ENCODE assay signal across 6 cellular contexts in the genomic region with DNA sequence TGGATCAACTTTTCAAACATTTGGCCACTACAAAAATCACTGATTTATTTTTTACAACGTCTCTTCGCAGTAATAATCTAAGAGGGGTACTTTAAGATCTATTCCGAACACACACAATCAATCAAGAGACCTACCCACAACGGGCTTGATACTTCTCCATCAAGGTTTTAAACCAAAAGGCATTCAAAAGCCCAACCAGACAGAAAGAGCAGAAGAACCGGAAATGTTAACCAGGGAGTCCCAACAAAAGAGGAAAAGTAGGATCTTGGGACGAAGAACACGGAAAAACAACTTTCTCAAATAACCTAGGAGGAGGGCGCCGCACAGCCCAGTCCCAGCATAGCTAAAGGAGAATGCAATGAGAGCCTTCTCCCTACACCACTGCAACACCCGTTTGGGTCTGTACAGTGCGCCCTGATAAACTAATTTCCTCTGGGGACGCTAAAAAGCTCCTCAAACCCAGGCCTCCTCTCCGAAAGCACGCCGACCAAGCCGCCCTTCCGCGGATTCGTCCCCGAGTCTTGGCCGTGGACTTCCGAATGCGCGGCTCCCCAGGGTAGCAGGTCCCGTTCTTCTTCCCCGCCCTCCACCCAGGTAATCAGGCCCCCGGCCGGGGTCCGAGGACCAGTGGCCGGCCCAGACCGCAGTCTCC. TPM values are rescaled to one million over a fixed set of nuclear protein-coding genes. Genes with fewer than 3 reads are reported as not detected.
DNase-seq lines count a peak whose midpoint lies in the region; ATAC-seq and TF ChIP-seq lines count a peak whose summit lies in the region.

No MANE protein-coding gene starts in this region.

- peaks cover 43% of the 10 kb centered on the region for H3K4me1 Mint-ChIP-seq in activated T-cell treated with anti-CD3 and anti-CD28 coated beads, Interleukin-2, amount 50 U/mL, for 24 hours (ENCODE audit: low read depth)

- H3K9me3 ChIP-seq in RWPE2 (ENCODE audit: severe bottlenecking) (no peaks in the 10 kb centered on the region), right atrium auricular region (no peaks in the 10 kb centered on the region)

- H3K27me3 ChIP-seq in RWPE2 (ENCODE audit: insufficient read depth, poor library complexity, severe bottlenecking) = no peaks in the 10 kb centered on the region
- H3K27me3 ChIP-seq in right atrium auricular region = no peaks in the 10 kb centered on the region

- H3K36me3 ChIP-seq in RWPE2 (ENCODE audit: low read depth) (peaks cover 50% of the 10 kb centered on the region), right atrium auricular region (peaks cover 31% of the 10 kb centered on the region), urinary bladder (ENCODE audit: insufficient read depth) (peaks cover 2% of the 10 kb centered on the region)

- peak; percentile 2; the same call in 1 of the 3 replicates for ATAC-seq in RWPE2 (ENCODE audit: low read depth)

- under 1% methylated on average over 31 of the region's 31 CpGs for whole genome bisulfite sequencing in urinary bladder

- peak overlapping the region; percentile 91 for H3K4me3 Mint-ChIP-seq in activated T-cell treated with anti-CD3 and anti-CD28 coated beads, Interleukin-2, amount 50 U/mL, for 24 hours

- peaks cover 54% of the 10 kb centered on the region for H3K36me3 Mint-ChIP-seq in activated T-cell treated with anti-CD3 and anti-CD28 coated beads, Interleukin-2, amount 50 U/mL, for 24 hours (ENCODE audit: low read depth)

- H3K4me3 ChIP-seq in RWPE2 (ENCODE audit: severe bottlenecking) = peak overlapping the region; percentile 97
- peak overlapping the region; percentile 96 to 98 for H3K4me3 ChIP-seq in right atrium auricular region
- H3K4me3 ChIP-seq in urinary bladder (ENCODE audit: low read depth, low read length) = peak overlapping the region; percentile 99

- no peak for DNase-seq in activated T-cell treated with anti-CD3 and anti-CD28 coated beads, Interleukin-2, amount 50 U/mL, for 24 hours
- no peak for DNase-seq in activated T-cell treated with anti-CD3 and anti-CD28 coated beads, Interleukin-2, amount 50 U/mL, for 1 hour
- DNase-seq in RWPE2 (ENCODE audit: low spot score) (no peak), right atrium auricular region (ENCODE audit: low spot score) (no peak), hepatic stellate cell (ENCODE audit: low spot score) (no peak)

- H3K27ac Mint-ChIP-seq in activated T-cell treated with anti-CD3 and anti-CD28 coated beads, Interleukin-2, amount 50 U/mL, for 24 hours = peak overlapping the region; percentile 95

- H3K27me3 Mint-ChIP-seq in activated T-cell treated with anti-CD3 and anti-CD28 coated beads, Interleukin-2, amount 50 U/mL, for 24 hours = no peaks in the 10 kb centered on the region

- H3K4me1 ChIP-seq in RWPE2 (ENCODE audit: insufficient read depth, poor library complexity, severe bottlenecking) (peaks cover 6% of the 10 kb centered on the region), right atrium auricular region (peaks cover 0 to 25% of the 10 kb centered on the region in 2 donors), urinary bladder (ENCODE audit: insufficient read depth) (no peaks in the 10 kb centered on the region)

- H3K27ac ChIP-seq in RWPE2 (ENCODE audit: poor library complexity, severe bottlenecking) (peak overlapping the region; percentile 74), right atrium auricular region (peak overlapping the region; percentile 73 to 86), urinary bladder (ENCODE audit: low read depth) (peak overlapping the region; percentile 60)

- TF ChIP-seq CTCF in RWPE2 (IDR thresholded peaks at IDR 0.05; ENCODE audit: poor library complexity, severe bottlenecking) = no peak
- no peak for TF ChIP-seq CTCF in right atrium auricular region (IDR thresholded peaks at IDR 0.05)

- H3K9me3 Mint-ChIP-seq in activated T-cell treated with anti-CD3 and anti-CD28 coated beads, Interleukin-2, amount 50 U/mL, for 24 hours = no peaks in the 10 kb centered on the region

RNA-seq across cellular contexts. Expression of gene RPL22, which starts 0.6 kb away (rescaled TPM):
- total RNA-seq in right atrium auricular region (100 to 1,000 TPM in 1 of 2 donors, 10 to 100 TPM in 1; 75.4 to 115 TPM), urinary bladder (229 TPM)
- 509 TPM for polyA plus RNA-seq in urinary bladder

RNA-seq across cellular contexts. Expression of gene RNF207, which starts 7.1 kb away (rescaled TPM):
- total RNA-seq in right atrium auricular region = 10 to 100 TPM; 28.9 to 53.0 TPM
- total RNA-seq in urinary bladder = 12.8 TPM
- polyA plus RNA-seq in urinary bladder = 14.1 TPM

RNA-seq across cellular contexts. Expression of gene CHD5, which starts 18.7 kb away (rescaled TPM):
- total RNA-seq in right atrium auricular region (1 to 10 TPM in 1 of 2 donors, under 1 TPM in 1; 0.07 to 2.0 TPM), urinary bladder (0.53 TPM)
- polyA plus RNA-seq in urinary bladder = 1.6 TPM

RNA-seq across cellular contexts. Expression of gene ICMT, which starts 37.0 kb away (rescaled TPM):
- total RNA-seq in right atrium auricular region = 10 to 100 TPM; 71.4 to 74.4 TPM
- total RNA-seq in urinary bladder = 61.6 TPM
- 46.3 TPM for polyA plus RNA-seq in urinary bladder

RNA-seq across cellular contexts. Expression of gene HES3, which starts 45.2 kb away (rescaled TPM):
- total RNA-seq in right atrium auricular region = not detected
- not detected for total RNA-seq in urinary bladder
- not detected for polyA plus RNA-seq in urinary bladder
